Comparison of ENCODE assay signal across 12 cellular contexts in the genomic region with DNA sequence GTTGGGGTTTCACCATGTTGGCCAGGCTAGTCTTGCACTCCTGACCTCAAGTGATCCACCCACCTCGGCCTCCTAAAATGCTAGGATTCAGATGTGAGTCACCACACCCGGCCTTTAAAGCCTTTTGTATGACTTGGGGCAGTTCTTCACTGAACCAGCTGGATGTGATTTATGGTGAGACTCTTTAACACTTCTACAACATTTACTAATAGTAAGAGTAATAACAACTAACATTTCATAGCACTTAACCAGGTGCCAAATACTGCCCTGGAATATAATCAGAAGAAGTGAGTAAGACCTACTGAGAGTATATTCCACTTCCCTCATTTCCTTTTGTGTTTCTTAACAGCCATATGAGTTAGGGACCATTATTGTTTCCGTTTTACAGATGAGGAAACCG. TPM values are rescaled to one million over a fixed set of nuclear protein-coding genes. Genes with fewer than 3 reads are reported as not detected.
A peak's percentile ranks its signal among the peaks of the same experiment; 100 is the strongest.
DNase-seq lines count a peak whose midpoint lies in the region; ATAC-seq and TF ChIP-seq lines count a peak whose summit lies in the region.
"Had no signal": no experiment of that assay in that cellular context is flagged by ENCODE, and none has a peak within 500 bp of the region (broad histone marks: within the 10 kb centered on the region; RNA-seq: fewer than 3 reads in every experiment).

No MANE protein-coding gene starts in this region.

- H3K27ac ChIP-seq in SK-N-SH (ENCODE audit: low read depth in 2 of 2, low read length in 1 of 2): no peak overlapping the region
- H3K27ac ChIP-seq in aorta (ENCODE audit: low read depth in 1 of 2, low read length in 2 of 2): no peak overlapping the region
- H3K27ac ChIP-seq: BLaER1, heart right ventricle, right atrium auricular region had no signal

- ATAC-seq in HG02981 (IDR thresholded peaks at IDR 0.05; ENCODE audit: unreplicated experiment) (no peak), aorta (ENCODE audit: low FRiP score) (no peak)
- ATAC-seq: heart right ventricle had no signal

- no peak for TF ChIP-seq EP300 in SK-N-SH (IDR thresholded peaks at IDR 0.05; ENCODE audit: borderline replicate concordance in 1 of 2, low read depth in 1 of 2, low read length in 1 of 2)

- no peak overlapping the region for H3K4me3 ChIP-seq in SK-N-SH (ENCODE audit: low read depth in 2 of 2, low read length in 1 of 2)
- no peak overlapping the region for H3K4me3 ChIP-seq in fibroblast of villous mesenchyme (ENCODE audit: low read depth, low read length)
- no peak overlapping the region for H3K4me3 ChIP-seq in aorta (ENCODE audit: low read length in 2 of 2)
- H3K4me3 ChIP-seq: BLaER1, heart right ventricle, right atrium auricular region had no signal

- intact Hi-C loops in aorta (cut with DNase I): no loop called here

- no peak overlapping the region for H3K4me2 ChIP-seq in SK-N-SH
- H3K4me2 ChIP-seq: BLaER1 had no signal

- H3K9me3 ChIP-seq in SK-N-SH (no peaks in the 10 kb centered on the region), aorta (ENCODE audit: control insufficient read depth, low read length) (no peaks in the 10 kb centered on the region)
- H3K9me3 ChIP-seq: right atrium auricular region had no signal

- no peaks in the 10 kb centered on the region for H3F3A ChIP-seq in SK-N-SH (replicated peaks; ENCODE audit: insufficient read depth)

- peaks cover 100% of the 10 kb centered on the region for H3K79me2 ChIP-seq in SK-N-SH (ENCODE audit: insufficient read depth)

- no peak for TF ChIP-seq RAD21 in SK-N-SH (IDR thresholded peaks at IDR 0.05; ENCODE audit: low read length)

- peaks cover 100% of the 10 kb centered on the region for H4K20me1 ChIP-seq in SK-N-SH (ENCODE audit: insufficient read depth)

- no peaks in the 10 kb centered on the region for H3K9me2 ChIP-seq in SK-N-SH

- no peaks in the 10 kb centered on the region for H3K27me3 ChIP-seq in SK-N-SH (ENCODE audit: insufficient read depth)
- H3K27me3 ChIP-seq in aorta (ENCODE audit: control insufficient read depth in 1 of 2, insufficient read depth in 2 of 2, low read length in 1 of 2): no peaks in the 10 kb centered on the region
- H3K27me3 ChIP-seq: BLaER1, heart right ventricle, right atrium auricular region had no signal

- peak; percentile 17 for DNase-seq in stimulated activated CD4-positive, alpha-beta T cell treated with anti-CD3 and anti-CD28 coated beads, Interleukin-1b, Interleukin-23, amount 100 ng/mL, for 48 hours
- DNase-seq in stimulated activated CD4-positive, alpha-beta T cell treated with anti-CD3 and anti-CD28 coated beads, Interleukin-2, amount 100 ng/mL, for 24 hours: no peak
- DNase-seq in SK-N-SH (no peak), fibroblast of villous mesenchyme (ENCODE audit: low read depth) (peak; percentile 72), NCI-H510A treated with DMSO at 0.1 percent for 48 hours (lab: John Stamatoyannopoulos, UW) (no peak), epidermal melanocyte (ENCODE audit: insufficient read length, low spot score) (no peak), aorta (no peak)
- DNase-seq: heart right ventricle; NK-92 treated with Interleukin-12 subunit alpha and Interleukin-12 subunit beta, amount 100 ng/mL, for 24 hours had no signal

- CTCF ChIA-PET in SK-N-SH (lab: Yijun Ruan, JAX): no interaction called here

- POLR2A ChIA-PET in SK-N-SH (lab: Yijun Ruan, JAX): no interaction called here

- H3K9ac ChIP-seq in SK-N-SH: no peak overlapping the region
- H3K9ac ChIP-seq: BLaER1 had no signal

- H3K36me3 ChIP-seq in SK-N-SH (replicated peaks in 1 of 2; ENCODE audit: control insufficient read depth in 1 of 2, insufficient read depth in 2 of 2, low read length in 1 of 2) (no peaks in the 10 kb centered on the region), aorta (ENCODE audit: control insufficient read depth in 1 of 2, insufficient read depth in 2 of 2, low read length in 1 of 2) (no peaks in the 10 kb centered on the region)
- H3K36me3 ChIP-seq: heart right ventricle, right atrium auricular region had no signal

- WGBS in SK-N-SH (ENCODE audit: low lambda C conversion rate): 71% methylated on average over 4 of the region's 4 CpGs
- WGBS in aorta, 2 donors: 83 to 87% methylated on average over 4 of the region's 4 CpGs

- no peak for TF ChIP-seq CTCF in SK-N-SH (IDR thresholded peaks at IDR 0.05)
- TF ChIP-seq CTCF in fibroblast of villous mesenchyme (IDR thresholded peaks at IDR 0.05; ENCODE audit: insufficient read depth, low read depth, low read length): no peak

- no peak overlapping the region for H2AFZ ChIP-seq in SK-N-SH (ENCODE audit: low read depth)

- peaks cover 5 to 13% of the 10 kb centered on the region in 2 experiments; a peak in 3 of 4 replicates for H3K4me1 ChIP-seq in SK-N-SH (ENCODE audit: control insufficient read depth in 1 of 2, insufficient read depth in 2 of 2, low read depth in 1 of 2, low read length in 1 of 2)
- H3K4me1 ChIP-seq in aorta (ENCODE audit: control insufficient read depth in 1 of 2, insufficient read depth in 2 of 2, low read length in 2 of 2): peaks cover 0 to 4% of the 10 kb centered on the region in 2 donors

TF ChIP-seq in SK-N-SH, 30 proteins besides CTCF, POLR2A, EP300 and RAD21:
- TF ChIP-seq, protein P1, sequence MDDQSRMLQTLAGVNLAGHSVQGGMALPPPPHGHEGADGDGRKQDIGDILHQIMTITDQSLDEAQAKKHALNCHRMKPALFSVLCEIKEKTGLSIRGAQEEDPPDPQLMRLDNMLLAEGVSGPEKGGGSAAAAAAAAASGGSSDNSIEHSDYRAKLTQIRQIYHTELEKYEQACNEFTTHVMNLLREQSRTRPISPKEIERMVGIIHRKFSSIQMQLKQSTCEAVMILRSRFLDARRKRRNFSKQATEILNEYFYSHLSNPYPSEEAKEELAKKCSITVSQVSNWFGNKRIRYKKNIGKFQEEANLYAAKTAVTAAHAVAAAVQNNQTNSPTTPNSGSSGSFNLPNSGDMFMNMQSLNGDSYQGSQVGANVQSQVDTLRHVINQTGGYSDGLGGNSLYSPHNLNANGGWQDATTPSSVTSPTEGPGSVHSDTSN (IDR thresholded peaks at IDR 0.05): no peak
- TF ChIP-seq TCF12 (IDR thresholded peaks at IDR 0.05): peak; percentile 27; the same call in 1 of the 2 replicates
- TF ChIP-seq FOSL2 (IDR thresholded peaks at IDR 0.05; ENCODE audit: borderline replicate concordance, low read depth): peak; percentile 23; the same call in 1 of the 2 replicates
- TF ChIP-seq MEF2A (IDR thresholded peaks at IDR 0.05; ENCODE audit: borderline replicate concordance, low read depth): no peak
- no peak for TF ChIP-seq GATA2 (CRISPR knock-in tag; IDR thresholded peaks at IDR 0.05)
TF ChIP-seq in SK-N-SH: peak in this region for 2.

RNA-seq across cellular contexts. Expression of gene ZSWIM6, which starts 10.0 kb away (rescaled TPM):
- polyA plus RNA-seq in SK-N-SH (2012; rRNA removed): 7.4 and 9.8 TPM in 2 replicates
- 5.8 and 6.4 TPM in 2 replicates for polyA plus RNA-seq in SK-N-SH (2012; cell fraction: cytosol; rRNA removed)
- 13.4 and 24.6 TPM in 2 replicates for polyA plus RNA-seq in SK-N-SH (2012; cell fraction: nucleus; rRNA removed)
- 9.0 and 16.4 TPM in 2 replicates for total RNA-seq in fibroblast of villous mesenchyme
- 10 to 100 TPM; 19.5 to 21.8 TPM for total RNA-seq in aorta
- 1 to 10 TPM; 3.4 to 5.3 TPM for polyA plus RNA-seq in aorta

Comparison
In these comparisons a context has a peak if more than half of its experiments do, and no peak if none do; other contexts are left out.
1. DNase-seq: peak in stimulated activated CD4-positive, alpha-beta T cell treated with anti-CD3 and anti-CD28 coated beads, Interleukin-1b, Interleukin-23, amount 100 ng/mL, for 48 hours (single experiment) and fibroblast of villous mesenchyme (single experiment); none in stimulated activated CD4-positive, alpha-beta T cell treated with anti-CD3 and anti-CD28 coated beads, Interleukin-2, amount 100 ng/mL, for 24 hours (0 of 2), SK-N-SH (single experiment), NCI-H510A treated with DMSO at 0.1 percent for 48 hours (single experiment), epidermal melanocyte (single experiment) and aorta (0 of 2).